19 cellular contexts compared by ENCODE assay signal in genomic region chr2:170703776-170704476, GRCh38. TPM values are rescaled to one million over a fixed set of nuclear protein-coding genes. Genes with fewer than 3 reads are reported as not detected.
DNase-seq lines count a peak whose midpoint lies in the region; ATAC-seq and TF ChIP-seq lines count a peak whose summit lies in the region.
"Had no signal": no experiment of that assay in that cellular context is flagged by ENCODE, and none has a peak within 500 bp of the region (broad histone marks: within the 10 kb centered on the region; RNA-seq: fewer than 3 reads in every experiment).

No MANE protein-coding gene starts in this region.

- TF ChIP-seq POLR2A in IMR-90 (IDR thresholded peaks at IDR 0.05; ENCODE audit: low read depth, low read length) (no peak), esophagus muscularis mucosa (IDR thresholded peaks at IDR 0.05; ENCODE audit: low read depth) (no peak)

- H4K5ac ChIP-seq in IMR-90 (ENCODE audit: low read depth, low read length): no peak overlapping the region

- intact Hi-C loops in IMR-90 (cut with micrococcal nuclease) (loop anchor here (10.0 kb wide), 1 partner anchor 299 kb away; no protein-coding TSS in a partner anchor), esophagus muscularis mucosa (cut with DNase I) (no loop called here)

- H2BK5ac ChIP-seq in IMR-90 (ENCODE audit: low read depth, low read length, poor library complexity, severe bottlenecking): no peak overlapping the region

- H3K27me3 ChIP-seq in IMR-90 (ENCODE audit: control insufficient read depth, insufficient read depth, low read length) (peaks cover 11% of the 10 kb centered on the region; the same call in 1 of the 2 replicates), esophagus muscularis mucosa (peaks cover 0 to 14% (median 0%) of the 10 kb centered on the region in 4 donors)

- ATAC-seq in IMR-90 (ENCODE audit: low read depth): no peak
- ATAC-seq: Panc1 had no signal

- H3K4me3 ChIP-seq in IMR-90 (ENCODE audit: insufficient read depth, low read depth, low read length): no peak overlapping the region
- H3K4me3 ChIP-seq in esophagus muscularis mucosa: no peak overlapping the region
- H3K4me3 ChIP-seq: GM23248 had no signal

- H3K23ac ChIP-seq in IMR-90 (ENCODE audit: low read depth, low read length): no peak overlapping the region

- no TSS peak for BruUV-seq in IMR-90 (replicated peaks; lab: Mats Ljungman, UMichigan)

- no peaks in the 10 kb centered on the region for H4K20me1 ChIP-seq in IMR-90 (ENCODE audit: insufficient read depth, low read length)

- H2BK15ac ChIP-seq in IMR-90 (ENCODE audit: low read depth, low read length): no peak overlapping the region

- H3K9me1 ChIP-seq in IMR-90 (ENCODE audit: insufficient read depth, low read length): no peaks in the 10 kb centered on the region

- H3K14ac ChIP-seq in IMR-90 (replicated peaks; ENCODE audit: low read depth, low read length): no peak overlapping the region

- no peak overlapping the region for H2AK5ac ChIP-seq in IMR-90 (ENCODE audit: low read depth, low read length)

- no peak overlapping the region for H2BK120ac ChIP-seq in IMR-90 (ENCODE audit: low read depth, low read length)

- H3K56ac ChIP-seq in IMR-90 (ENCODE audit: extremely low read depth, insufficient read depth, low read length): no peak overlapping the region

- dilution Hi-C loops in IMR-90 (cut with HindIII; ENCODE audit: low sequenced_read_pairs, unreplicated experiment): no loop called here

- H3K27ac ChIP-seq in IMR-90 (ENCODE audit: insufficient read depth, low read length) (no peak overlapping the region), esophagus muscularis mucosa (replicated peaks in 1 of 4) (no peak overlapping the region)
- H3K27ac ChIP-seq: C4-2B, GM23248 had no signal

- TF ChIP-seq RAD21 in IMR-90 (IDR thresholded peaks at IDR 0.05; ENCODE audit: low read length): no peak

- no peak overlapping the region for H4K91ac ChIP-seq in IMR-90 (ENCODE audit: insufficient read depth, low read depth, low read length)

- in situ Hi-C loops in IMR-90 (cut with MboI; ENCODE audit: low sequenced_read_pairs): no loop called here

- no peak overlapping the region for H4K8ac ChIP-seq in IMR-90 (ENCODE audit: low read depth in 2 of 2, low read length in 2 of 2)

- POLR2A ChIA-PET in IMR-90 (lab: Charles Lee; ENCODE audit: unreplicated experiment): no interaction called here

- no peak overlapping the region for H3K4ac ChIP-seq in IMR-90 (ENCODE audit: low read depth, low read length)

- H3K79me1 ChIP-seq in IMR-90 (ENCODE audit: low read depth in 1 of 2, low read length in 2 of 2): no peaks in the 10 kb centered on the region

- DNase-seq in IMR-90 (no peak), NOMO-1 treated with dmso at 0.1 percent for 144 hours (lab: John Stamatoyannopoulos, UW; ENCODE audit: unreplicated experiment) (peak; percentile 15), esophagus muscularis mucosa (ENCODE audit: extremely low spot score) (peak; percentile 45), renal cortical epithelial cell (ENCODE audit: low read depth) (peak; percentile 44), NCI-H2227 treated with DMSO at 0.1 percent for 48 hours (lab: John Stamatoyannopoulos, UW) (no peak), amniotic stem cell (lab: John Stamatoyannopoulos, UW) (no peak)
- no peak for DNase-seq in activated naive CD4-positive, alpha-beta T cell (lab: John Stamatoyannopoulos, UW)
- DNase-seq: COR-L47, EL, GM23248, MM.1S, NCI-H1417 treated with DMSO at 0.1 percent for 48 hours, NCI-H2029, NCI-H2171, NCI-H446 treated with DMSO at 0.1 percent for 48 hours, NCI-H748 treated with DMSO at 0.1 percent for 48 hours, SW 1271 had no signal

- no peak overlapping the region for H2BK20ac ChIP-seq in IMR-90 (ENCODE audit: low read depth, low read length)

- H3K9ac ChIP-seq in IMR-90 (ENCODE audit: low read depth, low read length): no peak overlapping the region
- H3K9ac ChIP-seq: GM23248 had no signal

- CTCF ChIA-PET in IMR-90 (lab: Yijun Ruan, JAX): interaction anchor here (0.6 kb wide), 1 partner anchor 32 kb away, joined by 3 read pairs; no protein-coding TSS in a partner anchor

- H2AFZ ChIP-seq in IMR-90 (replicated peaks; ENCODE audit: low read length, poor library complexity): peak overlapping the region; percentile 24
- H2AFZ ChIP-seq: GM23248 had no signal

- no peak overlapping the region for H3K4me2 ChIP-seq in IMR-90 (ENCODE audit: low read depth, low read length)

- H3K36me3 ChIP-seq in IMR-90 (ENCODE audit: control insufficient read depth, insufficient read depth, low read length) (no peaks in the 10 kb centered on the region), esophagus muscularis mucosa (no peaks in the 10 kb centered on the region)

- H2AK9ac ChIP-seq in IMR-90 (replicated peaks; ENCODE audit: low read depth, low read length, poor library complexity): no peak overlapping the region

- H3K18ac ChIP-seq in IMR-90 (ENCODE audit: low read depth, low read length): no peak overlapping the region

- TF ChIP-seq CTCF in IMR-90 (conservative IDR thresholded peaks at IDR 0.05; ENCODE audit: low read depth, low read length) (no peak), esophagus muscularis mucosa (IDR thresholded peaks at IDR 0.05) (no peak)

- WGBS in IMR-90 (ENCODE audit: extremely low coverage in 2 of 2, insufficient read length in 1 of 2), 2 experiments: 50% methylated on average over 1 of the region's 4 CpGs; no CpG with 5 or more reads in 1 of the 2 experiments
- 80% methylated on average over 4 of the region's 4 CpGs for WGBS in esophagus muscularis mucosa

- H3K4me1 ChIP-seq in IMR-90 (ENCODE audit: control insufficient read depth, insufficient read depth, low read length) (no peaks in the 10 kb centered on the region), esophagus muscularis mucosa (no peaks in the 10 kb centered on the region)

- TF ChIP-seq EP300 in esophagus muscularis mucosa (IDR thresholded peaks at IDR 0.05): no peak

- no peaks in the 10 kb centered on the region for H3K9me3 ChIP-seq in IMR-90 (ENCODE audit: control insufficient read depth, insufficient read depth, low read length)
- no peaks in the 10 kb centered on the region for H3K9me3 ChIP-seq in esophagus muscularis mucosa

TF ChIP-seq in IMR-90, 13 proteins besides CTCF, POLR2A, EP300 and RAD21:
- no peak for TF ChIP-seq RCOR1 (IDR thresholded peaks at IDR 0.05; ENCODE audit: insufficient replicate concordance, low read length)
- no peak for TF ChIP-seq MAFK (IDR thresholded peaks at IDR 0.05; ENCODE audit: low read depth, low read length)
- TF ChIP-seq CEBPB (IDR thresholded peaks at IDR 0.05; ENCODE audit: low read depth, low read length): no peak
- no peak for TF ChIP-seq MXI1 (IDR thresholded peaks at IDR 0.05; ENCODE audit: borderline replicate concordance, low read depth, low read length)
- no peak for TF ChIP-seq SMC3 (IDR thresholded peaks at IDR 0.05; ENCODE audit: low read depth, low read length)
- TF ChIP-seq USF2 (IDR thresholded peaks at IDR 0.05; ENCODE audit: low read depth, low read length): no peak
- no peak for TF ChIP-seq FOS (IDR thresholded peaks at IDR 0.05; ENCODE audit: low read depth, low read length)
- no peak for TF ChIP-seq CHD1 (IDR thresholded peaks at IDR 0.05; ENCODE audit: low read depth, low read length)
- no peak for TF ChIP-seq RFX5 (IDR thresholded peaks at IDR 0.05; ENCODE audit: low read depth, low read length)
- no peak for TF ChIP-seq ELK1 (IDR thresholded peaks at IDR 0.05; ENCODE audit: borderline replicate concordance, low read depth, low read length)
- no peak for TF ChIP-seq BHLHE40 (IDR thresholded peaks at IDR 0.05; ENCODE audit: low read depth, low read length)
- no peak for TF ChIP-seq MAZ (IDR thresholded peaks at IDR 0.05; ENCODE audit: borderline replicate concordance, low read depth, low read length)
- TF ChIP-seq NFE2L2 (IDR thresholded peaks at IDR 0.05; ENCODE audit: low read depth, low read length): no peak

RNA-seq across cellular contexts. Expression of gene SP5, which starts 11.2 kb away (rescaled TPM):
- total RNA-seq in IMR-90 (2012; rRNA removed) (not detected in 2 replicates), esophagus muscularis mucosa (under 1 TPM in 2 of 4 donors, not detected in 2; 0.32 to 0.63 TPM), renal cortical epithelial cell (0.10 and 0.69 TPM in 2 replicates)
- not detected in 2 replicates for polyA plus RNA-seq in IMR-90 (2012; rRNA removed)
- polyA plus RNA-seq in IMR-90 (2012; cell fraction: cytosol; rRNA removed): not detected in 2 replicates
- polyA plus RNA-seq in IMR-90 (2012; cell fraction: nucleus; rRNA removed; ENCODE audit: low replicate concordance): not detected in 2 replicates
- total RNA-seq: GM23248 had no signal
- polyA plus RNA-seq: GM23248 had no signal

Comparison
In these comparisons a context has a peak if more than half of its experiments do, and no peak if none do; other contexts are left out.
1. DNase-seq: peak in NOMO-1 treated with dmso at 0.1 percent for 144 hours (single experiment), esophagus muscularis mucosa (single experiment) and renal cortical epithelial cell (single experiment); none in IMR-90 (single experiment), NCI-H2227 treated with DMSO at 0.1 percent for 48 hours (single experiment), activated naive CD4-positive, alpha-beta T cell (0 of 4) and amniotic stem cell (single experiment).